25 cellular contexts compared by ENCODE assay signal in the genomic region with DNA sequence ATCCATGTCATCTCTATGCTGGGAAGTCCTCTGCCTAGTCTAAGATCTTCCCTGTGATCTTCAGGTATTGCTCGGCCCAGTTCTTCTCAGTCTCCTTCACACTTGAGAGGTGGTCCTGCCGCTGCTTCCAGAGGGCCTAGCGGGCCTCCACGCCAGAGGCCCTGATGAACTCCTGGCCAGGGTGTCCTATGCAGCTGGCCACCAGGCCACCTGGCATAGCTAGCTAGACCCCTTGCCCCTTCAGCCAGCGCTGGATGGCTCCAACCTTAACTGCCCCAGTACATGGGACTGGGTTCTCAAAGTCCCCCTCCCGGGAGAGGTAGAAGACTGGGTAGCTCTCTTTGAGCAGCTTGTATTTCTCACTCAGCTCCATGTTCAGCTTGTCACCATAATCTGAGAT.
"Had no signal": no experiment of that assay in that cellular context is flagged by ENCODE, and none has a peak within 500 bp of the region (broad histone marks: within the 10 kb centered on the region; RNA-seq: fewer than 3 reads in every experiment).

No MANE protein-coding gene starts in this region.

- H3K27ac ChIP-seq: heart right ventricle, hepatocyte, left ventricle myocardium inferior, pancreas, right atrium auricular region, skin epidermis, suprapubic skin, thoracic aorta, tibial artery, uterus had no signal

- DNase-seq: heart right ventricle; islet precursor cell; left ventricle myocardium inferior; mesendoderm; midbrain; mucosa of descending colon; naive thymus-derived CD4-positive, alpha-beta T cell; nucleus accumbens; pancreas; posterior cingulate gyrus; stimulated activated CD4-positive, alpha-beta T cell treated with anti-CD3 and anti-CD28 coated beads, Interleukin-12 subunit alpha, Interleukin-12 subunit beta, amount 100 ng/mL, for 4 hours; stimulated activated CD4-positive, alpha-beta T cell treated with anti-CD3 and anti-CD28 coated beads, Interleukin-15, amount 100 ng/mL, for 24 hours; stimulated activated CD4-positive, alpha-beta T cell treated with anti-CD3 and anti-CD28 coated beads, Interleukin-2, amount 100 ng/mL, for 24 hours; stimulated activated CD4-positive, alpha-beta T cell treated with anti-CD3 and anti-CD28 coated beads, Interleukin-4, amount 100 ng/mL, for 1 hour; stimulated activated naive CD4-positive, alpha-beta T cell; tibial artery; trophoblast cell; uterus had no signal

- FAIRE-seq: pancreas had no signal

- H3K4me2 ChIP-seq: hepatocyte had no signal

- H3K36me3 ChIP-seq: heart right ventricle, left ventricle myocardium inferior, pancreas, right atrium auricular region, suprapubic skin, thoracic aorta, uterus had no signal

- H3K4me1 ChIP-seq: pancreas had no signal

- H3K4me3 ChIP-seq: heart right ventricle, hepatocyte, left ventricle myocardium inferior, lung, mucosa of descending colon, pancreas, right atrium auricular region, skin epidermis, suprapubic skin, thoracic aorta, tibial artery, uterus had no signal

- H2AFZ ChIP-seq: hepatocyte had no signal

- H3K9me3 ChIP-seq: heart right ventricle, left ventricle myocardium inferior, mucosa of descending colon, pancreas, right atrium auricular region, suprapubic skin, thoracic aorta, tibial artery, uterus had no signal

- ATAC-seq: heart right ventricle; mucosa of descending colon; naive thymus-derived CD4-positive, alpha-beta T cell; pancreas; sciatic nerve had no signal

- H3K79me2 ChIP-seq: hepatocyte had no signal
